ENCODE assay signal across 8 cellular contexts in genomic region chr19:2089727-2090053, GRCh38.
DNase-seq lines count a peak whose midpoint lies in the region; ATAC-seq and TF ChIP-seq lines count a peak whose summit lies in the region.
"Had no signal": no experiment of that assay in that cellular context is flagged by ENCODE, and none has a peak within 500 bp of the region (broad histone marks: within the 10 kb centered on the region; RNA-seq: fewer than 3 reads in every experiment).

No MANE protein-coding gene starts in this region.

- H3K27me3 ChIP-seq in NT2/D1 (ENCODE audit: insufficient read depth, insufficient read length), result no peaks in the 10 kb centered on the region

- H3K27ac Mint-ChIP-seq in stimulated activated naive CD8-positive, alpha-beta T cell treated with anti-CD3 and anti-CD28 coated beads, Interleukin-15, amount 100 ng/mL, for 72 hours, result peak overlapping the region; percentile 66 to 70

- peak overlapping the region; percentile 74 to 77 for H3K4me3 Mint-ChIP-seq in stimulated activated naive CD8-positive, alpha-beta T cell treated with anti-CD3 and anti-CD28 coated beads, Interleukin-15, amount 100 ng/mL, for 72 hours

- no peak overlapping the region for H3K4me3 ChIP-seq in NT2/D1 (ENCODE audit: insufficient read length, low read depth)
- peak overlapping the region; percentile 29 for H3K4me3 ChIP-seq in epithelial cell of esophagus (ENCODE audit: low read length)

- H3K9me3 Mint-ChIP-seq in stimulated activated naive CD8-positive, alpha-beta T cell treated with anti-CD3 and anti-CD28 coated beads, Interleukin-15, amount 100 ng/mL, for 72 hours, result no peaks in the 10 kb centered on the region
- H3K9me3 Mint-ChIP-seq: activated naive CD4-positive, alpha-beta T cell treated with anti-CD3 and anti-CD28 coated beads, Interleukin-2, amount 50 U/mL, for 24 hours had no signal

- no peak for DNase-seq in NT2/D1 (ENCODE audit: low read depth, low spot score)
- DNase-seq in epithelial cell of esophagus (ENCODE audit: low read depth), result peak; percentile 22
- DNase-seq in stimulated activated naive CD8-positive, alpha-beta T cell treated with anti-CD3 and anti-CD28 coated beads, Interleukin-15, amount 100 ng/mL, for 72 hours, result no peak
- no peak for DNase-seq in GM19238 (ENCODE audit: insufficient read length, low spot score)
- no peak for DNase-seq in NCI-H524 (lab: John Stamatoyannopoulos, UW)

- no peaks in the 10 kb centered on the region for H3K27me3 Mint-ChIP-seq in stimulated activated naive CD8-positive, alpha-beta T cell treated with anti-CD3 and anti-CD28 coated beads, Interleukin-15, amount 100 ng/mL, for 72 hours
- H3K27me3 Mint-ChIP-seq: activated naive CD4-positive, alpha-beta T cell treated with anti-CD3 and anti-CD28 coated beads, Interleukin-2, amount 50 U/mL, for 24 hours had no signal

- H3K9ac ChIP-seq in NT2/D1 (ENCODE audit: insufficient read length, low read depth), result peak overlapping the region; percentile 39

- peaks cover 17% of the 10 kb centered on the region for H3K36me3 ChIP-seq in NT2/D1 (ENCODE audit: insufficient read depth, insufficient read length, low read length)

- peak; percentile 2 for ATAC-seq in GM21447 (IDR thresholded peaks at IDR 0.05; ENCODE audit: unreplicated experiment)
- ATAC-seq in stimulated activated naive CD8-positive, alpha-beta T cell treated with anti-CD3 and anti-CD28 coated beads, Interleukin-15, amount 100 ng/mL, for 72 hours, result no peak
- no peak for ATAC-seq in GM19467 (IDR thresholded peaks at IDR 0.05; ENCODE audit: unreplicated experiment)

- peaks cover 95% of the 10 kb centered on the region for H3K4me1 Mint-ChIP-seq in stimulated activated naive CD8-positive, alpha-beta T cell treated with anti-CD3 and anti-CD28 coated beads, Interleukin-15, amount 100 ng/mL, for 72 hours

- no peaks in the 10 kb centered on the region for H3K9me3 ChIP-seq in NT2/D1 (ENCODE audit: insufficient read depth, low read length)

- no peak for TF ChIP-seq CTCF in epithelial cell of esophagus (IDR thresholded peaks at IDR 0.05; ENCODE audit: insufficient read depth, low read depth, low read length, missing control alignments)

- peaks cover 16% of the 10 kb centered on the region for H3K4me1 ChIP-seq in NT2/D1 (ENCODE audit: insufficient read depth, insufficient read length)
